In the genomic region with DNA sequence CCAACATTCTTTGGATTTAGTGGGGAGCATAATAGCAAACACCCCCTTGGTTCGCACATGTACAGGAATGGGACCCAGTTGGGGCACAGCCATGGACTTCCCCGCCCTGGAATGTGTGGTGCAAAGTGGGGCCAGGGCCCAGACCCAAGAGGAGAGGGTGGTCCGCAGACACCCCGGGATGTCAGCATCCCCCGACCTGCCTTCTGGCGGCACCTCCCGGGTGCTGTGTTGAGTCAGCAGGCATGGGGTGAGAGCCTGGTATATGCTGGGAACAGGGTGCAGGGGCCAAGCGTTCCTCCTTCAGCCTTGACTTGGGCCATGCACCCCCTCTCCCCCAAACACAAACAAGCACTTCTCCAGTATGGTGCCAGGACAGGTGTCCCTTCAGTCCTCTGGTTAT, we compare ENCODE assay signal across 1 cellular context.
TF ChIP-seq lines count a peak whose summit lies in the region.

No MANE protein-coding gene starts in this region.

TF ChIP-seq in SK-N-SH treated with all-trans-retinoic acid at 6 μM for 48 hours, 23 proteins besides CTCF, POLR2A, EP300 and RAD21 (continued from another document):
- TF ChIP-seq, protein P1, sequence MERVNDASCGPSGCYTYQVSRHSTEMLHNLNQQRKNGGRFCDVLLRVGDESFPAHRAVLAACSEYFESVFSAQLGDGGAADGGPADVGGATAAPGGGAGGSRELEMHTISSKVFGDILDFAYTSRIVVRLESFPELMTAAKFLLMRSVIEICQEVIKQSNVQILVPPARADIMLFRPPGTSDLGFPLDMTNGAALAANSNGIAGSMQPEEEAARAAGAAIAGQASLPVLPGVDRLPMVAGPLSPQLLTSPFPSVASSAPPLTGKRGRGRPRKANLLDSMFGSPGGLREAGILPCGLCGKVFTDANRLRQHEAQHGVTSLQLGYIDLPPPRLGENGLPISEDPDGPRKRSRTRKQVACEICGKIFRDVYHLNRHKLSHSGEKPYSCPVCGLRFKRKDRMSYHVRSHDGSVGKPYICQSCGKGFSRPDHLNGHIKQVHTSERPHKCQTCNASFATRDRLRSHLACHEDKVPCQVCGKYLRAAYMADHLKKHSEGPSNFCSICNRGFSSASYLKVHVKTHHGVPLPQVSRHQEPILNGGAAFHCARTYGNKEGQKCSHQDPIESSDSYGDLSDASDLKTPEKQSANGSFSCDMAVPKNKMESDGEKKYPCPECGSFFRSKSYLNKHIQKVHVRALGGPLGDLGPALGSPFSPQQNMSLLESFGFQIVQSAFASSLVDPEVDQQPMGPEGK (CRISPR knock-in tag; IDR thresholded peaks at IDR 0.05; ENCODE audit: borderline replicate concordance), result no peak
- TF ChIP-seq ISL1 (CRISPR knock-in tag; IDR thresholded peaks at IDR 0.05), result no peak
- TF ChIP-seq, protein P2, sequence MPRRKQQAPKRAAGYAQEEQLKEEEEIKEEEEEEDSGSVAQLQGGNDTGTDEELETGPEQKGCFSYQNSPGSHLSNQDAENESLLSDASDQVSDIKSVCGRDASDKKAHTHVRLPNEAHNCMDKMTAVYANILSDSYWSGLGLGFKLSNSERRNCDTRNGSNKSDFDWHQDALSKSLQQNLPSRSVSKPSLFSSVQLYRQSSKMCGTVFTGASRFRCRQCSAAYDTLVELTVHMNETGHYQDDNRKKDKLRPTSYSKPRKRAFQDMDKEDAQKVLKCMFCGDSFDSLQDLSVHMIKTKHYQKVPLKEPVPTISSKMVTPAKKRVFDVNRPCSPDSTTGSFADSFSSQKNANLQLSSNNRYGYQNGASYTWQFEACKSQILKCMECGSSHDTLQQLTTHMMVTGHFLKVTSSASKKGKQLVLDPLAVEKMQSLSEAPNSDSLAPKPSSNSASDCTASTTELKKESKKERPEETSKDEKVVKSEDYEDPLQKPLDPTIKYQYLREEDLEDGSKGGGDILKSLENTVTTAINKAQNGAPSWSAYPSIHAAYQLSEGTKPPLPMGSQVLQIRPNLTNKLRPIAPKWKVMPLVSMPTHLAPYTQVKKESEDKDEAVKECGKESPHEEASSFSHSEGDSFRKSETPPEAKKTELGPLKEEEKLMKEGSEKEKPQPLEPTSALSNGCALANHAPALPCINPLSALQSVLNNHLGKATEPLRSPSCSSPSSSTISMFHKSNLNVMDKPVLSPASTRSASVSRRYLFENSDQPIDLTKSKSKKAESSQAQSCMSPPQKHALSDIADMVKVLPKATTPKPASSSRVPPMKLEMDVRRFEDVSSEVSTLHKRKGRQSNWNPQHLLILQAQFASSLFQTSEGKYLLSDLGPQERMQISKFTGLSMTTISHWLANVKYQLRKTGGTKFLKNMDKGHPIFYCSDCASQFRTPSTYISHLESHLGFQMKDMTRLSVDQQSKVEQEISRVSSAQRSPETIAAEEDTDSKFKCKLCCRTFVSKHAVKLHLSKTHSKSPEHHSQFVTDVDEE (CRISPR knock-in tag; IDR thresholded peaks at IDR 0.05), result no peak
- no peak for TF ChIP-seq ARNTL (CRISPR knock-in tag; IDR thresholded peaks at IDR 0.05; ENCODE audit: borderline replicate concordance, low read depth)
- no peak for TF ChIP-seq ZFP3 (CRISPR knock-in tag; IDR thresholded peaks at IDR 0.05)
- no peak for TF ChIP-seq CSDC2 (CRISPR knock-in tag; IDR thresholded peaks at IDR 0.05)
- no peak for TF ChIP-seq TCF4 (CRISPR knock-in tag; IDR thresholded peaks at IDR 0.05; ENCODE audit: borderline replicate concordance)
- no peak for TF ChIP-seq ZFP30 (CRISPR knock-in tag; IDR thresholded peaks at IDR 0.05)
- no peak for TF ChIP-seq ZNF565 (CRISPR knock-in tag; conservative IDR thresholded peaks at IDR 0.05; ENCODE audit: low read depth)
- TF ChIP-seq GLIS3 (CRISPR knock-in tag; IDR thresholded peaks at IDR 0.05), result no peak
- no peak for TF ChIP-seq ZNF70 (CRISPR knock-in tag; IDR thresholded peaks at IDR 0.05)
- no peak for TF ChIP-seq OSR1 (CRISPR knock-in tag; IDR thresholded peaks at IDR 0.05)
- TF ChIP-seq BACH2 (CRISPR knock-in tag; IDR thresholded peaks at IDR 0.05; ENCODE audit: borderline replicate concordance), result no peak
- TF ChIP-seq ZNF8 (CRISPR knock-in tag; IDR thresholded peaks at IDR 0.05), result no peak
- TF ChIP-seq SNAI2 (CRISPR knock-in tag; IDR thresholded peaks at IDR 0.05), result no peak
- TF ChIP-seq ESRRG (CRISPR knock-in tag; IDR thresholded peaks at IDR 0.05), result no peak
